In the genomic region with DNA sequence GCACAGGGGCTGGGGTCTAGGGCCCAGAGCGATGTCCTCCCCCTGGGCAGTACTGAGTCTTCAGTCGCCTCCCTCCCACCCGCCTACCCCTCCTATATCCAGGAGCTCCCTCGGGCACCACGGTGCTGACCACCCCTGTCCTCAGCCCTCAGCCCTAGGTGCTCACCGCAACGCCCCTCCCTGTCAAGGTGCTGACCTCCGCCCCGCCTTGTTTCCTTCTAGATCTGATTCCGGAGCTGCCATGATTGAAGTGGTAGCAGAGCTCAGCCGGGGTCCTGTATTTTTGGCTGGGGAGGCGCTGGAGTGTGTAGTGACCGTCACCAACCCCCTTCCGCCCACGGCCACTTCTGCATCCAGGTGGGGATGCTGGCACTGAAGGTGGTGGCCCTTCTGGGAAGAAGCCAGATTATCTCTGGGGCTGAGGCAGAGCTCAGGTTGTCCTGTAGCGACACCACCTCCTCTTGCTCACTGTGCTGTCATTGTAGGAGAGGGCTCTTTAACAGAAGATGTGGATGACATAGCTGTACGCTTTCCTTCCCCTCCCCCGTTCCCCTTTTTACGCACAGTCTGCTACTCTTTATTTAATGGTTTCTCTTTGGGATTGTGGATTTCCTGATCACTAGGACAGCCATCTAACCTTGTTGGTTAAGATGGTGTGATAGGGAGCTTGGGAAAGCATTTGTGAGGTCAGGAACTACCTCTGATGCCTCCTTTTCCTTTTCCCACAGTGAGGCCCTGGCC, we compare ENCODE assay signal across 7 cellular contexts. TPM values are rescaled to one million over a fixed set of nuclear protein-coding genes. Genes with fewer than 3 reads are reported as not detected.
A peak's percentile ranks its signal among the peaks of the same experiment; 100 is the strongest.
DNase-seq lines count a peak whose midpoint lies in the region; ATAC-seq and TF ChIP-seq lines count a peak whose summit lies in the region.

No MANE protein-coding gene starts in this region.

- in situ Hi-C loops in gastrocnemius medialis (cut with MboI; ENCODE audit: low sequenced_read_pairs in 4 of 4), result loop anchor here in 1 of 4 donors (25.0 kb wide), 1 partner anchor 262 kb away; a partner anchor contains a TSS

- peak overlapping the region; percentile 82 for H3K27ac Mint-ChIP-seq in activated naive CD8-positive, alpha-beta T cell treated with anti-CD3 and anti-CD28 coated beads, Interleukin-2, amount 50 U/mL, for 24 hours

- no peaks in the 10 kb centered on the region for H3K9me3 Mint-ChIP-seq in activated naive CD8-positive, alpha-beta T cell treated with anti-CD3 and anti-CD28 coated beads, Interleukin-2, amount 50 U/mL, for 24 hours

- TF ChIP-seq CTCF in gastrocnemius medialis (IDR thresholded peaks at IDR 0.05 in 4 of 5, conservative IDR thresholded peaks at IDR 0.05 in 1 of 5), result no peak

- H3K4me1 Mint-ChIP-seq in activated naive CD8-positive, alpha-beta T cell treated with anti-CD3 and anti-CD28 coated beads, Interleukin-2, amount 50 U/mL, for 24 hours, result peaks cover 41% of the 10 kb centered on the region

- H3K27ac ChIP-seq in right cardiac atrium (ENCODE audit: low read length), result peak overlapping the region; percentile 98
- H3K27ac ChIP-seq in gastrocnemius medialis, result peak overlapping the region; percentile 88 to 97 (median 94)

- intact Hi-C loops in right cardiac atrium (cut with DNase I) (loop anchor here in 1 of 4 donors (5.0 kb wide), 1 partner anchor 92 kb away; a partner anchor contains a TSS), gastrocnemius medialis (cut with DNase I; ENCODE audit: low total_unique reads) (loop anchor here (1.0 kb wide), 3 partner anchors 17 to 103 kb away; a partner anchor contains a TSS)

- H3K36me3 ChIP-seq in gastrocnemius medialis, result peaks cover 2 to 46% of the 10 kb centered on the region in 2 donors

- no peaks in the 10 kb centered on the region for H3K9me3 ChIP-seq in right cardiac atrium (ENCODE audit: control insufficient read depth, low read length)
- H3K9me3 ChIP-seq in gastrocnemius medialis, result no peaks in the 10 kb centered on the region

- peaks cover 13% of the 10 kb centered on the region for H3K4me1 ChIP-seq in right cardiac atrium (ENCODE audit: control insufficient read depth, insufficient read depth, low read length)
- H3K4me1 ChIP-seq in gastrocnemius medialis, result peaks cover 38 to 41% of the 10 kb centered on the region in 2 donors

- no peak for TF ChIP-seq POLR2A in gastrocnemius medialis (IDR thresholded peaks at IDR 0.05)

- H3K36me3 Mint-ChIP-seq in activated naive CD8-positive, alpha-beta T cell treated with anti-CD3 and anti-CD28 coated beads, Interleukin-2, amount 50 U/mL, for 24 hours (ENCODE audit: low read depth), result peaks cover 21% of the 10 kb centered on the region

- DNase-seq in OCI-M1 (lab: John Stamatoyannopoulos, UW), result peak; percentile 57
- peak; percentile 48 for DNase-seq in activated naive CD8-positive, alpha-beta T cell treated with anti-CD3 and anti-CD28 coated beads, Interleukin-2, amount 50 U/mL, for 24 hours
- DNase-seq in right cardiac atrium, result peak in 1 of 3 donors; percentile 65
- DNase-seq in gastrocnemius medialis, result peak in 1 of 2 donors; percentile 50
- no peak for DNase-seq in SKM-1 (lab: John Stamatoyannopoulos, UW; ENCODE audit: unreplicated experiment)

- 5% methylated on average over 19 of the region's 19 CpGs for WGBS in right cardiac atrium

- H3K4me3 Mint-ChIP-seq in activated naive CD8-positive, alpha-beta T cell treated with anti-CD3 and anti-CD28 coated beads, Interleukin-2, amount 50 U/mL, for 24 hours, result peak overlapping the region; percentile 89

- H3K27me3 Mint-ChIP-seq in activated naive CD8-positive, alpha-beta T cell treated with anti-CD3 and anti-CD28 coated beads, Interleukin-2, amount 50 U/mL, for 24 hours, result no peaks in the 10 kb centered on the region

- H3K4me3 ChIP-seq in right cardiac atrium (ENCODE audit: low read length) (peak overlapping the region; percentile 98), gastrocnemius medialis (peak overlapping the region; percentile 81 to 99 (median 85))

- ATAC-seq in GM18861 (IDR thresholded peaks at IDR 0.05; ENCODE audit: unreplicated experiment) (peak; percentile 6), HG02798 (IDR thresholded peaks at IDR 0.05; ENCODE audit: poor library complexity, unreplicated experiment) (peak; percentile 24), right cardiac atrium (peak; percentile 29 to 52), gastrocnemius medialis (peak; percentile 37 to 39)
- ATAC-seq in activated naive CD8-positive, alpha-beta T cell treated with anti-CD3 and anti-CD28 coated beads, Interleukin-2, amount 50 U/mL, for 24 hours, result peak; percentile 42

- no peaks in the 10 kb centered on the region for H3K27me3 ChIP-seq in right cardiac atrium (ENCODE audit: control insufficient read depth, insufficient read depth)
- no peaks in the 10 kb centered on the region for H3K27me3 ChIP-seq in gastrocnemius medialis

RNA-seq across cellular contexts. Expression of a gene that starts 0.6 kb away (rescaled TPM):
- total RNA-seq in right cardiac atrium, result 10 to 100 TPM; 25.7 to 35.0 (median 30.4) TPM
- polyA plus RNA-seq in right cardiac atrium, result 17.7 TPM
- 10 to 100 TPM; 22.0 to 41.1 (median 36.3) TPM for total RNA-seq in gastrocnemius medialis

RNA-seq across cellular contexts. Expression of a gene that starts 0.7 kb away (rescaled TPM):
- total RNA-seq in right cardiac atrium (100 to 1,000 TPM in 2 of 4 donors, 10 to 100 TPM in 2; 93.7 to 117 (median 102) TPM), gastrocnemius medialis (10 to 100 TPM; 47.3 to 63.2 (median 51.4) TPM)
- polyA plus RNA-seq in right cardiac atrium, result 70.3 TPM

RNA-seq across cellular contexts. Expression of a gene that starts 4.4 kb away (rescaled TPM):
- not detected for total RNA-seq in right cardiac atrium
- 0.27 TPM for polyA plus RNA-seq in right cardiac atrium
- not detected for total RNA-seq in gastrocnemius medialis

RNA-seq across cellular contexts. Expression of a gene that starts 17.2 kb away (rescaled TPM):
- total RNA-seq in right cardiac atrium, result 10 to 100 TPM; 24.5 to 35.4 (median 25.7) TPM
- 29.6 TPM for polyA plus RNA-seq in right cardiac atrium
- total RNA-seq in gastrocnemius medialis, result 10 to 100 TPM; 17.8 to 39.6 (median 26.2) TPM

RNA-seq across cellular contexts. Expression of a gene that starts 17.7 kb away (rescaled TPM):
- 100 to 1,000 TPM; 263 to 375 (median 298) TPM for total RNA-seq in right cardiac atrium
- 171 TPM for polyA plus RNA-seq in right cardiac atrium
- total RNA-seq in gastrocnemius medialis, result 100 to 1,000 TPM; 106 to 256 (median 186) TPM
